ENCODE assay signal across 2 cellular contexts in the genomic region with DNA sequence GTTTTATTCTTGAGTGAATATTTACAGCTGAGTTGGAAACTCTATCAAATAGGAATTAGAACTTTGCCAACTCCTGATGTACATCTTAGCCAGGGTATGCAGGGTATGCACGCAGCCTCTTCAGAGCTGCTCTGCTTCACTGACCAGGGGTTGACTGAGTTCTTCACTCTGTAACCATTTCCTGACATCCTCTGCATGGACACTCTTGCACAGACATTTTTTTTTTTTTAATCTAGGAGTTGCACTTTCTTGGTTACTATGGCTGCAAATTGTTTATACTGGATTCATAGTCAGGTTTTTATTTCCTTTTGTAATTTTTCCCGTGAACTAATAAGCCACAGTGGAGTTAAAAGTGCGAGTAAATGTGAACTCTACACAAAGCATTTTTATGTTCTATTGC.
TF ChIP-seq lines count a peak whose summit lies in the region.

No MANE protein-coding gene starts in this region.

TF ChIP-seq in HCT116, 20 proteins besides CTCF, POLR2A, EP300 and RAD21:
- TF ChIP-seq SIN3A (IDR thresholded peaks at IDR 0.05; ENCODE audit: low read depth) (no peak), ZFX (IDR thresholded peaks at IDR 0.05) (no peak), SRF (IDR thresholded peaks at IDR 0.05; ENCODE audit: low read depth) (no peak), JUND (IDR thresholded peaks at IDR 0.05) (no peak)
- TF ChIP-seq, protein P1, sequence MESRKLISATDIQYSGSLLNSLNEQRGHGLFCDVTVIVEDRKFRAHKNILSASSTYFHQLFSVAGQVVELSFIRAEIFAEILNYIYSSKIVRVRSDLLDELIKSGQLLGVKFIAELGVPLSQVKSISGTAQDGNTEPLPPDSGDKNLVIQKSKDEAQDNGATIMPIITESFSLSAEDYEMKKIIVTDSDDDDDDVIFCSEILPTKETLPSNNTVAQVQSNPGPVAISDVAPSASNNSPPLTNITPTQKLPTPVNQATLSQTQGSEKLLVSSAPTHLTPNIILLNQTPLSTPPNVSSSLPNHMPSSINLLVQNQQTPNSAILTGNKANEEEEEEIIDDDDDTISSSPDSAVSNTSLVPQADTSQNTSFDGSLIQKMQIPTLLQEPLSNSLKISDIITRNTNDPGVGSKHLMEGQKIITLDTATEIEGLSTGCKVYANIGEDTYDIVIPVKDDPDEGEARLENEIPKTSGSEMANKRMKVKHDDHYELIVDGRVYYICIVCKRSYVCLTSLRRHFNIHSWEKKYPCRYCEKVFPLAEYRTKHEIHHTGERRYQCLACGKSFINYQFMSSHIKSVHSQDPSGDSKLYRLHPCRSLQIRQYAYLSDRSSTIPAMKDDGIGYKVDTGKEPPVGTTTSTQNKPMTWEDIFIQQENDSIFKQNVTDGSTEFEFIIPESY (IDR thresholded peaks at IDR 0.05; ENCODE audit: extremely low read depth, insufficient replicate concordance, low read length), result no peak

TF ChIP-seq in HepG2, 621 proteins besides CTCF, POLR2A, EP300 and RAD21:
- no peak for TF ChIP-seq ZBTB7A (CRISPR knock-in tag; IDR thresholded peaks at IDR 0.05)
- TF ChIP-seq TSC22D2 (CRISPR knock-in tag; IDR thresholded peaks at IDR 0.05; ENCODE audit: borderline replicate concordance), result no peak
- TF ChIP-seq ZNF737 (CRISPR knock-in tag; IDR thresholded peaks at IDR 0.05; ENCODE audit: borderline replicate concordance), result no peak
- TF ChIP-seq KAT8 (CRISPR knock-in tag; IDR thresholded peaks at IDR 0.05), result no peak
- TF ChIP-seq, protein P2, sequence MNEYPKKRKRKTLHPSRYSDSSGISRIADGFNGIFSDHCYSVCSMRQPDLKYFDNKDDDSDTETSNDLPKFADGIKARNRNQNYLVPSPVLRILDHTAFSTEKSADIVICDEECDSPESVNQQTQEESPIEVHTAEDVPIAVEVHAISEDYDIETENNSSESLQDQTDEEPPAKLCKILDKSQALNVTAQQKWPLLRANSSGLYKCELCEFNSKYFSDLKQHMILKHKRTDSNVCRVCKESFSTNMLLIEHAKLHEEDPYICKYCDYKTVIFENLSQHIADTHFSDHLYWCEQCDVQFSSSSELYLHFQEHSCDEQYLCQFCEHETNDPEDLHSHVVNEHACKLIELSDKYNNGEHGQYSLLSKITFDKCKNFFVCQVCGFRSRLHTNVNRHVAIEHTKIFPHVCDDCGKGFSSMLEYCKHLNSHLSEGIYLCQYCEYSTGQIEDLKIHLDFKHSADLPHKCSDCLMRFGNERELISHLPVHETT (CRISPR knock-in tag; conservative IDR thresholded peaks at IDR 0.05), result no peak
- no peak for TF ChIP-seq ZNF761 (CRISPR knock-in tag; conservative IDR thresholded peaks at IDR 0.05)
- no peak for TF ChIP-seq ZFP90 (CRISPR knock-in tag; IDR thresholded peaks at IDR 0.05; ENCODE audit: borderline replicate concordance)
- no peak for TF ChIP-seq HIC2 (CRISPR knock-in tag; IDR thresholded peaks at IDR 0.05; ENCODE audit: low read depth)
- no peak for TF ChIP-seq MTA1 (CRISPR knock-in tag; IDR thresholded peaks at IDR 0.05; ENCODE audit: borderline replicate concordance)
- TF ChIP-seq SETDB1 (CRISPR knock-in tag; IDR thresholded peaks at IDR 0.05; ENCODE audit: borderline replicate concordance), result no peak
- no peak for TF ChIP-seq ZNF558 (CRISPR knock-in tag; IDR thresholded peaks at IDR 0.05; ENCODE audit: borderline replicate concordance)
- no peak for TF ChIP-seq POGZ (CRISPR knock-in tag; IDR thresholded peaks at IDR 0.05)
- no peak for TF ChIP-seq ZNF567 (CRISPR knock-in tag; IDR thresholded peaks at IDR 0.05; ENCODE audit: borderline replicate concordance)
- no peak for TF ChIP-seq REXO4 (CRISPR knock-in tag; IDR thresholded peaks at IDR 0.05; ENCODE audit: borderline replicate concordance)
- TF ChIP-seq MIER3 (CRISPR knock-in tag; IDR thresholded peaks at IDR 0.05; ENCODE audit: borderline replicate concordance), result no peak
- TF ChIP-seq ZNF563 (CRISPR knock-in tag; IDR thresholded peaks at IDR 0.05), result no peak
- TF ChIP-seq ZNF235 (CRISPR knock-in tag; IDR thresholded peaks at IDR 0.05; ENCODE audit: borderline replicate concordance), result no peak
- TF ChIP-seq RORA (CRISPR knock-in tag; IDR thresholded peaks at IDR 0.05), result no peak
- TF ChIP-seq RELA (CRISPR knock-in tag; IDR thresholded peaks at IDR 0.05), result no peak
- TF ChIP-seq IKZF1 (IDR thresholded peaks at IDR 0.05), result no peak
